In the genomic region with DNA sequence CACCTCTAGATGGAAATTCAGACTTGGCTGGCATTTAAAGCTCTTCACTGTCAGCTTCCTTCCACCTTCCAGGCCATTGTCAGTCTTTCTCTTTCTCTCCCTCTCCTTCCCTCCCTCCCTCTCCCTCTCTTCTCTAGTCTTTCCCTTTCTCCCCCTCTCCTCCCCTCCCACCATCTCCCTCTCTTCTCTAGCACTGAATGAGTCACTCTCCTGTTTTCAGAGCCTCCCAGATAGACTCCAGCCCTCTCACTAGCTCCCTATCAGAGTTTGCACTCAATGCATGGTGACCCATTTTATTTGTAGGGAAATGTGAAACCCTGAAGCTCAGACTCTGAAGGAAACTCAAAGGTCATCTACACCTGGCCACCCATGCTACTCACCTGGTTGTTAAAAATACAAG, we compare ENCODE assay signal across 1 cellular context.
TF ChIP-seq lines count a peak whose summit lies in the region.

No MANE protein-coding gene starts in this region.

TF ChIP-seq in K562, 482 proteins besides CTCF, POLR2A, EP300 and RAD21 (continued from another document and continues in another):
- TF ChIP-seq NFYB (IDR thresholded peaks at IDR 0.05; ENCODE audit: extremely low read depth, insufficient read length) (no peak), RBM39 (optimal IDR thresholded peaks at IDR 0.05; ENCODE audit: low read depth, low read length) (no peak), ZNF75A (CRISPR knock-in tag; IDR thresholded peaks at IDR 0.05) (no peak), E2F6 (IDR thresholded peaks at IDR 0.05; ENCODE audit: borderline replicate concordance in 1 of 2, extremely low read depth in 1 of 2, insufficient read depth in 1 of 2, insufficient read length in 1 of 2, low read depth in 1 of 2, low read length in 1 of 2, poor library complexity in 1 of 2, severe bottlenecking in 1 of 2) (no peak), MYBL2 (IDR thresholded peaks at IDR 0.05; ENCODE audit: low read depth) (no peak), MYBL2 (CRISPR knock-in tag; IDR thresholded peaks at IDR 0.05; ENCODE audit: borderline replicate concordance) (no peak), PATZ1 (CRISPR knock-in tag; IDR thresholded peaks at IDR 0.05; ENCODE audit: borderline replicate concordance) (no peak), GABPB1 (CRISPR knock-in tag; IDR thresholded peaks at IDR 0.05) (no peak), IFI16 (CRISPR knock-in tag; IDR thresholded peaks at IDR 0.05) (no peak), SMAD3 (CRISPR knock-in tag; conservative IDR thresholded peaks at IDR 0.05) (0 out of 2 replicates have a peak, but pooled peaks have one; percentile 2), ZNF696 (CRISPR knock-in tag; conservative IDR thresholded peaks at IDR 0.05) (no peak), CBFB (CRISPR knock-in tag; IDR thresholded peaks at IDR 0.05) (no peak), CSDE1 (IDR thresholded peaks at IDR 0.05) (peak in 1 of 2 experiments; percentile 32; a peak in 1 of 4 replicates), BCLAF1 (IDR thresholded peaks at IDR 0.05; ENCODE audit: borderline replicate concordance in 1 of 2, control insufficient read depth in 1 of 2, low read depth in 2 of 2, low read length in 1 of 2) (0 out of 4 replicates have a peak, but pooled peaks of 1 of the 2 experiments have one; percentile 35), FOXJ2 (tag; IDR thresholded peaks at IDR 0.05) (no peak), MAFF (IDR thresholded peaks at IDR 0.05; ENCODE audit: low read length) (no peak), MECOM (CRISPR knock-in tag; IDR thresholded peaks at IDR 0.05) (no peak), TRIM25 (IDR thresholded peaks at IDR 0.05; ENCODE audit: borderline replicate concordance) (no peak), ZNF445 (CRISPR knock-in tag; IDR thresholded peaks at IDR 0.05; ENCODE audit: low read depth) (no peak), EZH2 (IDR thresholded peaks at IDR 0.05; ENCODE audit: borderline replicate concordance, low read depth, low read length) (no peak), ZFP30 (CRISPR knock-in tag; IDR thresholded peaks at IDR 0.05; ENCODE audit: borderline replicate concordance) (no peak), ZFP1 (CRISPR knock-in tag; IDR thresholded peaks at IDR 0.05) (no peak), ZNF609 (CRISPR knock-in tag; IDR thresholded peaks at IDR 0.05; ENCODE audit: borderline replicate concordance) (no peak), YY1 (IDR thresholded peaks at IDR 0.05; ENCODE audit: borderline replicate concordance in 1 of 3, control insufficient read depth in 1 of 3, extremely low read depth in 1 of 3, insufficient read depth in 3 of 3, insufficient read length in 1 of 3, insufficient replicate concordance in 2 of 3, low read depth in 1 of 3, low read length in 2 of 3) (peak in 1 of 3 experiments; percentile 8), ZNF717 (CRISPR knock-in tag; IDR thresholded peaks at IDR 0.05) (no peak), GABPA (tag; conservative IDR thresholded peaks at IDR 0.05; ENCODE audit: low read depth) (no peak), KLF16 (IDR thresholded peaks at IDR 0.05) (no peak), BACH1 (tag; IDR thresholded peaks at IDR 0.05) (no peak), TAF9B (IDR thresholded peaks at IDR 0.05; ENCODE audit: partially characterized antibody) (no peak), CHD1 (IDR thresholded peaks at IDR 0.05; ENCODE audit: low read length) (no peak)
- TF ChIP-seq, protein P1, sequence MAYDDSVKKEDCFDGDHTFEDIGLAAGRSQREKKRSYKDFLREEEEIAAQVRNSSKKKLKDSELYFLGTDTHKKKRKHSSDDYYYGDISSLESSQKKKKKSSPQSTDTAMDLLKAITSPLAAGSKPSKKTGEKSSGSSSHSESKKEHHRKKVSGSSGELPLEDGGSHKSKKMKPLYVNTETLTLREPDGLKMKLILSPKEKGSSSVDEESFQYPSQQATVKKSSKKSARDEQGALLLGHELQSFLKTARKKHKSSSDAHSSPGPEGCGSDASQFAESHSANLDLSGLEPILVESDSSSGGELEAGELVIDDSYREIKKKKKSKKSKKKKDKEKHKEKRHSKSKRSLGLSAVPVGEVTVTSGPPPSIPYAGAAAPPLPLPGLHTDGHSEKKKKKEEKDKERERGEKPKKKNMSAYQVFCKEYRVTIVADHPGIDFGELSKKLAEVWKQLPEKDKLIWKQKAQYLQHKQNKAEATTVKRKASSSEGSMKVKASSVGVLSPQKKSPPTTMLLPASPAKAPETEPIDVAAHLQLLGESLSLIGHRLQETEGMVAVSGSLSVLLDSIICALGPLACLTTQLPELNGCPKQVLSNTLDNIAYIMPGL (CRISPR knock-in tag; IDR thresholded peaks at IDR 0.05), result no peak
- TF ChIP-seq, protein P2, sequence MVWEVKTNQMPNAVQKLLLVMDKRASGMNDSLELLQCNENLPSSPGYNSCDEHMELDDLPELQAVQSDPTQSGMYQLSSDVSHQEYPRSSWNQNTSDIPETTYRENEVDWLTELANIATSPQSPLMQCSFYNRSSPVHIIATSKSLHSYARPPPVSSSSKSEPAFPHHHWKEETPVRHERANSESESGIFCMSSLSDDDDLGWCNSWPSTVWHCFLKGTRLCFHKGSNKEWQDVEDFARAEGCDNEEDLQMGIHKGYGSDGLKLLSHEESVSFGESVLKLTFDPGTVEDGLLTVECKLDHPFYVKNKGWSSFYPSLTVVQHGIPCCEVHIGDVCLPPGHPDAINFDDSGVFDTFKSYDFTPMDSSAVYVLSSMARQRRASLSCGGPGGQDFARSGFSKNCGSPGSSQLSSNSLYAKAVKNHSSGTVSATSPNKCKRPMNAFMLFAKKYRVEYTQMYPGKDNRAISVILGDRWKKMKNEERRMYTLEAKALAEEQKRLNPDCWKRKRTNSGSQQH (CRISPR knock-in tag; IDR thresholded peaks at IDR 0.05), result peak; percentile 93
- TF ChIP-seq, protein P3, sequence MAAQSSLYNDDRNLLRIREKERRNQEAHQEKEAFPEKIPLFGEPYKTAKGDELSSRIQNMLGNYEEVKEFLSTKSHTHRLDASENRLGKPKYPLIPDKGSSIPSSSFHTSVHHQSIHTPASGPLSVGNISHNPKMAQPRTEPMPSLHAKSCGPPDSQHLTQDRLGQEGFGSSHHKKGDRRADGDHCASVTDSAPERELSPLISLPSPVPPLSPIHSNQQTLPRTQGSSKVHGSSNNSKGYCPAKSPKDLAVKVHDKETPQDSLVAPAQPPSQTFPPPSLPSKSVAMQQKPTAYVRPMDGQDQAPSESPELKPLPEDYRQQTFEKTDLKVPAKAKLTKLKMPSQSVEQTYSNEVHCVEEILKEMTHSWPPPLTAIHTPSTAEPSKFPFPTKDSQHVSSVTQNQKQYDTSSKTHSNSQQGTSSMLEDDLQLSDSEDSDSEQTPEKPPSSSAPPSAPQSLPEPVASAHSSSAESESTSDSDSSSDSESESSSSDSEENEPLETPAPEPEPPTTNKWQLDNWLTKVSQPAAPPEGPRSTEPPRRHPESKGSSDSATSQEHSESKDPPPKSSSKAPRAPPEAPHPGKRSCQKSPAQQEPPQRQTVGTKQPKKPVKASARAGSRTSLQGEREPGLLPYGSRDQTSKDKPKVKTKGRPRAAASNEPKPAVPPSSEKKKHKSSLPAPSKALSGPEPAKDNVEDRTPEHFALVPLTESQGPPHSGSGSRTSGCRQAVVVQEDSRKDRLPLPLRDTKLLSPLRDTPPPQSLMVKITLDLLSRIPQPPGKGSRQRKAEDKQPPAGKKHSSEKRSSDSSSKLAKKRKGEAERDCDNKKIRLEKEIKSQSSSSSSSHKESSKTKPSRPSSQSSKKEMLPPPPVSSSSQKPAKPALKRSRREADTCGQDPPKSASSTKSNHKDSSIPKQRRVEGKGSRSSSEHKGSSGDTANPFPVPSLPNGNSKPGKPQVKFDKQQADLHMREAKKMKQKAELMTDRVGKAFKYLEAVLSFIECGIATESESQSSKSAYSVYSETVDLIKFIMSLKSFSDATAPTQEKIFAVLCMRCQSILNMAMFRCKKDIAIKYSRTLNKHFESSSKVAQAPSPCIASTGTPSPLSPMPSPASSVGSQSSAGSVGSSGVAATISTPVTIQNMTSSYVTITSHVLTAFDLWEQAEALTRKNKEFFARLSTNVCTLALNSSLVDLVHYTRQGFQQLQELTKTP (IDR thresholded peaks at IDR 0.05; ENCODE audit: low read depth in 1 of 2, partially characterized antibody in 2 of 2), result peak; percentile 28 to 77
